ENCODE assay signal across 27 cellular contexts in the genomic region with DNA sequence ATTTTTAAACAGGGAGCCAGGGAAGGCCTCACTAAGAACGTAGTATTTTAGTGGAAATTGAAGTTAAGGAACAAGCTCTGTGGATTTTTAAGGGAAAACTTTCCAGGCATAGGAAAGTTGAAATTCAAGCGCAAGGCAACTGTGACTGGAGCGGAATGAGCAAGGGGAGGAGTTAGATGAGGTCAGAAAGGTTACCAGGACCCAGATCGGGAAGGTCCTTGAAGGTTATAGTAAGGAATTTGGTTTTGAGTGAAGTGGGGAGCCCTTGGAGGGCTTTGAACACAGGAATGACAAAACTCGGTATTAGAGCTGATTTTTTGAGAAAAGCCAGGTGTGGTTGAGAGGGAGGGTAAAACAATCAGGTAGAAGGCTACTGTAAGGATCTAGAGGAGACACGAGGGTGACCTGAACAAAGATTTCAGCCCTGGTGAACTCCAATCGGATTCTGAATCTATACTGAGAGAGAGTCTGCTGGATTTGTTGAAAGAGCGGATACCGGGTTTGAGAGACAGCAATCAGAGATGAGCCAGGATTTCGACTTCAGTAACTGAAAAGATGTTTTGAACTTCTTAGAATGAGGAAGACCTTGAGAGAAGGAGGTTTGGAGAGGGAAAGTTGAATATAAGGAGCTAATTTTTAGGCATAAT.
DNase-seq lines count a peak whose midpoint lies in the region; ATAC-seq and TF ChIP-seq lines count a peak whose summit lies in the region.
"Had no signal": no experiment of that assay in that cellular context is flagged by ENCODE, and none has a peak within 500 bp of the region (broad histone marks: within the 10 kb centered on the region; RNA-seq: fewer than 3 reads in every experiment).

No MANE protein-coding gene starts in this region.

- peak overlapping the region; percentile 72 for H3T11ph ChIP-seq in H9 (ENCODE audit: low read length)

- ATAC-seq in HG02623 (IDR thresholded peaks at IDR 0.05; ENCODE audit: unreplicated experiment): no peak
- ATAC-seq: activated CD4-positive, alpha-beta T cell treated with anti-CD3 and anti-CD28 coated beads for 36 hours; activated naive CD4-positive, alpha-beta T cell treated with anti-CD3 and anti-CD28 coated beads, Interleukin-2, amount 50 U/mL, for 72 hours; HepG2; left colon; psoas muscle; stimulated activated naive CD8-positive, alpha-beta T cell treated with anti-CD3 and anti-CD28 coated beads, Interleukin-15, Interleukin-2, amounts not matched to agents 100 U/mL and 50 U/mL, for 24 hours had no signal

- peak overlapping the region; percentile 8 for H3K4me3 ChIP-seq in iPS-18a (ENCODE audit: low read length)
- H3K4me3 ChIP-seq in trophoblast cell (ENCODE audit: low read depth, low read length): no peak overlapping the region
- H3K4me3 ChIP-seq: psoas muscle had no signal

- H2BK20ac ChIP-seq in H9 (ENCODE audit: low read depth, low read length, poor library complexity, severe bottlenecking): no peak overlapping the region

- H3K79me2 ChIP-seq in H9 (ENCODE audit: insufficient read depth, low read length) (no peaks in the 10 kb centered on the region), trophoblast cell (ENCODE audit: control insufficient read depth, insufficient read depth, low read length, poor library complexity) (no peaks in the 10 kb centered on the region)

- H3K4me2 ChIP-seq in H9 (ENCODE audit: insufficient read depth, insufficient read length, low read length) (peak overlapping the region; percentile 49), trophoblast cell (ENCODE audit: low read length) (peak overlapping the region; percentile 53)

- no peak overlapping the region for H4K5ac ChIP-seq in H9 (ENCODE audit: insufficient read length, low read depth, low read length)

- H3K23me2 ChIP-seq in H9 (ENCODE audit: insufficient read length, low read depth, low read length, poor library complexity, severe bottlenecking): no peaks in the 10 kb centered on the region

- peak overlapping the region; percentile 7 to 87 (median 54); a peak in 5 of 7 replicates for H3K27ac Mint-ChIP-seq in H9
- H3K27ac Mint-ChIP-seq: activated CD4-positive, alpha-beta T cell treated with anti-CD3 and anti-CD28 coated beads for 36 hours; activated naive CD4-positive, alpha-beta T cell treated with anti-CD3 and anti-CD28 coated beads, Interleukin-2, amount 50 U/mL, for 72 hours; B cell; CD8-positive, alpha-beta memory T cell; dendritic cell treated with granulocyte-macrophage colony-stimulating factor and Interleukin-4, amounts not matched to agents 40 ng/mL and 50 ng/mL, for 4 days; immature natural killer cell; T-helper 1 cell treated with Interleukin-12 subunit alpha and Interleukin-12 subunit beta and Interleukin-4 antibody, amounts not matched to agents 30 μg/mL and 1 μg/mL, for 36 hours had no signal

- no peak overlapping the region for H2BK120ac ChIP-seq in H9 (ENCODE audit: low read depth, low read length, poor library complexity, severe bottlenecking)
- H2BK120ac ChIP-seq in trophoblast cell (ENCODE audit: insufficient read depth, low read length, poor library complexity): no peak overlapping the region

- H3K4me3 Mint-ChIP-seq in H9: peak overlapping the region in 1 of 2 experiments; percentile 22; a peak in 2 of 5 replicates
- H3K4me3 Mint-ChIP-seq: activated CD4-positive, alpha-beta T cell treated with anti-CD3 and anti-CD28 coated beads for 36 hours; B cell; CD8-positive, alpha-beta memory T cell; dendritic cell treated with granulocyte-macrophage colony-stimulating factor and Interleukin-4, amounts not matched to agents 40 ng/mL and 50 ng/mL, for 4 days; immature natural killer cell; T-helper 1 cell treated with Interleukin-12 subunit alpha and Interleukin-12 subunit beta and Interleukin-4 antibody, amounts not matched to agents 30 μg/mL and 1 μg/mL, for 36 hours had no signal

- H3K36me3 ChIP-seq in iPS-18a (ENCODE audit: control insufficient read depth, low read depth, low read length): no peaks in the 10 kb centered on the region
- H3K36me3 ChIP-seq in trophoblast cell (ENCODE audit: control insufficient read depth in 1 of 2, insufficient read depth in 2 of 2, low read length in 2 of 2): no peaks in the 10 kb centered on the region

- H4K12ac ChIP-seq in trophoblast cell (ENCODE audit: low read depth, low read length): no peak overlapping the region

- H4K20me1 ChIP-seq in H9 (ENCODE audit: control insufficient read depth, insufficient read depth, insufficient read length): no peaks in the 10 kb centered on the region

- H3K18ac ChIP-seq in H9 (ENCODE audit: insufficient read length, low read depth, low read length) (peak overlapping the region; percentile 78), trophoblast cell (ENCODE audit: low read length) (no peak overlapping the region)

- no peak overlapping the region for H2BK12ac ChIP-seq in H9 (ENCODE audit: insufficient read length, low read depth, low read length)
- no peak overlapping the region for H2BK12ac ChIP-seq in trophoblast cell (ENCODE audit: low read length)

- no peak overlapping the region for H4K8ac ChIP-seq in H9 (replicated peaks; ENCODE audit: insufficient read length, low read depth, low read length)
- H4K8ac ChIP-seq in trophoblast cell (ENCODE audit: low read depth, low read length): no peak overlapping the region

- H3K23ac ChIP-seq in H9 (ENCODE audit: insufficient read length, low read depth, low read length) (no peak overlapping the region), trophoblast cell (ENCODE audit: low read length) (no peak overlapping the region)

- H3K9me3 ChIP-seq in H9 (ENCODE audit: control insufficient read depth, low read depth, low read length) (no peaks in the 10 kb centered on the region), iPS-18a (ENCODE audit: control insufficient read depth, low read depth, low read length) (no peaks in the 10 kb centered on the region), trophoblast cell (ENCODE audit: insufficient read depth, low read depth, low read length) (no peaks in the 10 kb centered on the region)
- H3K9me3 ChIP-seq: psoas muscle had no signal

- peak; percentile 57 for DNase-seq in H9
- peak in 3 of 61 donors; percentile 3 to 16 (median 8) for DNase-seq in caudate nucleus (lab: John Stamatoyannopoulos, UW)
- DNase-seq in trophoblast cell: no peak
- no peak for DNase-seq in EL
- no peak for DNase-seq in NAMALWA (ENCODE audit: low spot score)
- no peak for DNase-seq in activated CD4-positive, alpha-beta T cell treated with anti-CD3 and anti-CD28 coated beads, Interleukin-2, amount 50 U/mL, for 1 hour
- DNase-seq: activated CD4-positive, alpha-beta T cell treated with anti-CD3 and anti-CD28 coated beads for 36 hours; activated T-cell treated with anti-CD3 and anti-CD28 coated beads for 4 hours; aorta; CD8-positive, alpha-beta memory T cell; central memory CD4-positive, alpha-beta T cell; DMS 273 treated with DMSO at 0.1 percent for 48 hours; immature natural killer cell; Karpas-422; left colon; mammary epithelial cell; NCI-H1436 treated with DMSO at 0.1 percent for 48 hours; NCI-H82; psoas muscle; stimulated activated naive CD8-positive, alpha-beta T cell treated with anti-CD3 and anti-CD28 coated beads, Interleukin-15, Interleukin-2, amounts not matched to agents 100 U/mL and 50 U/mL, for 24 hours had no signal

- no peaks in the 10 kb centered on the region for H3K36me3 Mint-ChIP-seq in H9 (ENCODE audit: insufficient read depth in 1 of 3, low read depth in 3 of 3)
- H3K36me3 Mint-ChIP-seq: CD8-positive, alpha-beta memory T cell had no signal

- no CpG with 5 or more reads among the region's 10 CpGs for WGBS in H9 (ENCODE audit: extremely low coverage, insufficient read length, low lambda C conversion rate)
- no CpG with 5 or more reads among the region's 10 CpGs for WGBS in trophoblast cell (ENCODE audit: extremely low coverage, insufficient coverage, insufficient read length)

- H2AK5ac ChIP-seq in H9 (ENCODE audit: insufficient read length, low read length) (no peak overlapping the region), trophoblast cell (ENCODE audit: low read length) (no peak overlapping the region)

- H3K4ac ChIP-seq in H9 (ENCODE audit: low read depth, low read length) (no peak overlapping the region), trophoblast cell (ENCODE audit: low read depth, low read length) (no peak overlapping the region)

- peak overlapping the region; percentile 99 for H2AFZ ChIP-seq in H9 (ENCODE audit: low read length)
- H2AFZ ChIP-seq in trophoblast cell (ENCODE audit: insufficient read depth, low read length, poor library complexity): no peak overlapping the region

- peaks cover 15 to 17% of the 10 kb centered on the region in 2 experiments for H3K4me1 Mint-ChIP-seq in H9
- H3K4me1 Mint-ChIP-seq: activated CD4-positive, alpha-beta T cell treated with anti-CD3 and anti-CD28 coated beads for 36 hours; B cell; CD8-positive, alpha-beta memory T cell; immature natural killer cell had no signal

- no peak for TF ChIP-seq CTCF in H9 (conservative IDR thresholded peaks at IDR 0.05)

- H3K27me3 Mint-ChIP-seq in H9 (ENCODE audit: low read depth): no peaks in the 10 kb centered on the region
- H3K27me3 Mint-ChIP-seq: activated CD4-positive, alpha-beta T cell treated with anti-CD3 and anti-CD28 coated beads for 36 hours; B cell; dendritic cell treated with granulocyte-macrophage colony-stimulating factor and Interleukin-4, amounts not matched to agents 40 ng/mL and 50 ng/mL, for 4 days had no signal

- no peaks in the 10 kb centered on the region for H3K9me3 Mint-ChIP-seq in H9
- H3K9me3 Mint-ChIP-seq: dendritic cell treated with granulocyte-macrophage colony-stimulating factor and Interleukin-4, amounts not matched to agents 40 ng/mL and 50 ng/mL, for 4 days had no signal

- no peaks in the 10 kb centered on the region for H3K27me3 ChIP-seq in H9 (ENCODE audit: insufficient read depth, low read length)
- H3K27me3 ChIP-seq in iPS-18a (ENCODE audit: control insufficient read depth, insufficient read depth, low read length): no peaks in the 10 kb centered on the region
- no peaks in the 10 kb centered on the region for H3K27me3 ChIP-seq in trophoblast cell (ENCODE audit: insufficient read depth, low read length)

- H3K4me1 ChIP-seq in H9 (ENCODE audit: insufficient read depth, low read length): no peaks in the 10 kb centered on the region
- H3K4me1 ChIP-seq in iPS-18a (ENCODE audit: control insufficient read depth, low read depth, low read length): peaks cover 3% of the 10 kb centered on the region
- no peaks in the 10 kb centered on the region for H3K4me1 ChIP-seq in trophoblast cell (ENCODE audit: control insufficient read depth in 1 of 2, insufficient read depth in 2 of 2, low read length in 2 of 2)
- H3K4me1 ChIP-seq: psoas muscle had no signal

- H3K14ac ChIP-seq in H9 (ENCODE audit: insufficient read depth, low read length) (peak overlapping the region; percentile 81; the same call in 1 of the 2 replicates), trophoblast cell (ENCODE audit: low read length) (no peak overlapping the region)

- H3K56ac ChIP-seq in H9 (ENCODE audit: insufficient read length, low read depth, low read length): no peak overlapping the region

- H3K27ac ChIP-seq in H9 (ENCODE audit: insufficient read length, low read depth, low read length) (no peak overlapping the region), caudate nucleus (ENCODE audit: low read depth, low read length) (peak overlapping the region; percentile 69), iPS-18a (ENCODE audit: low read length) (peak overlapping the region; percentile 11), trophoblast cell (ENCODE audit: low read depth, low read length) (no peak overlapping the region)
- H3K27ac ChIP-seq: psoas muscle had no signal

- peak overlapping the region; percentile 63 for H3K9ac ChIP-seq in H9 (ENCODE audit: extremely low read depth, insufficient read length, low read length)
- peak overlapping the region; percentile 32 for H3K9ac ChIP-seq in iPS-18a (ENCODE audit: low read length)
- H3K9ac ChIP-seq in trophoblast cell (ENCODE audit: low read length): no peak overlapping the region

- H2BK15ac ChIP-seq in H9 (ENCODE audit: low read depth, low read length): no peak overlapping the region

- H2BK5ac ChIP-seq in H9 (ENCODE audit: insufficient read length, low read length): no peak overlapping the region
- H2BK5ac ChIP-seq in trophoblast cell (ENCODE audit: low read depth, low read length, poor library complexity): no peak overlapping the region

- H3K79me1 ChIP-seq in H9 (ENCODE audit: insufficient read depth, low read depth, low read length, poor library complexity, severe bottlenecking) (no peaks in the 10 kb centered on the region), trophoblast cell (ENCODE audit: low read length) (no peaks in the 10 kb centered on the region)

- H4K91ac ChIP-seq in H9 (ENCODE audit: insufficient read length, low read depth, low read length): no peak overlapping the region
- H4K91ac ChIP-seq in trophoblast cell (ENCODE audit: low read depth, low read length): no peak overlapping the region

Comparison
In these comparisons a context has a peak if more than half of its experiments do, and no peak if none do; other contexts are left out.
1. H3K27ac ChIP-seq: peak in caudate nucleus (single experiment) and iPS-18a (single experiment); none in H9 (single experiment) and trophoblast cell (single experiment).